In genomic region chr14:102823546-102823945, GRCh38 we compare ENCODE assay signal across 21 cellular contexts.
"Had no signal": no experiment of that assay in that cellular context is flagged by ENCODE, and none has a peak within 500 bp of the region (broad histone marks: within the 10 kb centered on the region; RNA-seq: fewer than 3 reads in every experiment).

No MANE protein-coding gene starts in this region.

- H3K9me3 Mint-ChIP-seq: naive thymus-derived CD8-positive, alpha-beta T cell; neural crest cell; stimulated activated memory B cell treated with anti-CD40 and anti-IgM and Interleukin-4, amounts not matched to agents 10 μg/mL and 1 μg/mL and 100 μg/mL, for 72 hours had no signal

- H3K27ac ChIP-seq: heart right ventricle, thoracic aorta had no signal

- H3K27me3 Mint-ChIP-seq: naive thymus-derived CD8-positive, alpha-beta T cell; stimulated activated memory B cell treated with anti-CD40 and anti-IgM and Interleukin-4, amounts not matched to agents 10 μg/mL and 1 μg/mL and 100 μg/mL, for 72 hours had no signal

- H3K4me3 ChIP-seq: heart right ventricle, mucosa of descending colon, spleen, stomach, thoracic aorta, transverse colon had no signal

- H3K36me3 ChIP-seq: stomach, thoracic aorta, transverse colon had no signal

- DNase-seq: effector memory CD4-positive, alpha-beta T cell; heart right ventricle; hypothalamus; islet precursor cell; mammary epithelial cell; mucosa of descending colon; naive thymus-derived CD8-positive, alpha-beta T cell; posterior cingulate gyrus; spleen; stimulated activated CD4-positive, alpha-beta T cell treated with anti-CD3 and anti-CD28 coated beads, Interleukin-15, amount 100 ng/mL, for 24 hours; stimulated activated CD4-positive, alpha-beta T cell treated with anti-CD3 and anti-CD28 coated beads, Interleukin-1b, Interleukin-23, amount 100 ng/mL, for 48 hours; stimulated activated CD4-positive, alpha-beta T cell treated with anti-CD3 and anti-CD28 coated beads, Interleukin-4, amount 100 ng/mL, for 24 hours; stomach; substantia nigra; transverse colon had no signal

- ATAC-seq: esophagus mucosa; heart right ventricle; left lobe of liver; mucosa of descending colon; naive thymus-derived CD8-positive, alpha-beta T cell; sciatic nerve; stimulated activated memory B cell treated with anti-CD40 and anti-IgM and Interleukin-4, amounts not matched to agents 10 μg/mL and 1 μg/mL and 100 μg/mL, for 72 hours had no signal

- H3K9me3 ChIP-seq: heart right ventricle, mucosa of descending colon, spleen, stomach, thoracic aorta, transverse colon had no signal

- H3K27me3 ChIP-seq: heart right ventricle, spleen, stomach, transverse colon had no signal

- H3K4me3 Mint-ChIP-seq: naive thymus-derived CD8-positive, alpha-beta T cell; neural crest cell; stimulated activated memory B cell treated with anti-CD40 and anti-IgM and Interleukin-4, amounts not matched to agents 10 μg/mL and 1 μg/mL and 100 μg/mL, for 72 hours had no signal
